Comparison of ENCODE assay signal across 21 cellular contexts in the genomic region with DNA sequence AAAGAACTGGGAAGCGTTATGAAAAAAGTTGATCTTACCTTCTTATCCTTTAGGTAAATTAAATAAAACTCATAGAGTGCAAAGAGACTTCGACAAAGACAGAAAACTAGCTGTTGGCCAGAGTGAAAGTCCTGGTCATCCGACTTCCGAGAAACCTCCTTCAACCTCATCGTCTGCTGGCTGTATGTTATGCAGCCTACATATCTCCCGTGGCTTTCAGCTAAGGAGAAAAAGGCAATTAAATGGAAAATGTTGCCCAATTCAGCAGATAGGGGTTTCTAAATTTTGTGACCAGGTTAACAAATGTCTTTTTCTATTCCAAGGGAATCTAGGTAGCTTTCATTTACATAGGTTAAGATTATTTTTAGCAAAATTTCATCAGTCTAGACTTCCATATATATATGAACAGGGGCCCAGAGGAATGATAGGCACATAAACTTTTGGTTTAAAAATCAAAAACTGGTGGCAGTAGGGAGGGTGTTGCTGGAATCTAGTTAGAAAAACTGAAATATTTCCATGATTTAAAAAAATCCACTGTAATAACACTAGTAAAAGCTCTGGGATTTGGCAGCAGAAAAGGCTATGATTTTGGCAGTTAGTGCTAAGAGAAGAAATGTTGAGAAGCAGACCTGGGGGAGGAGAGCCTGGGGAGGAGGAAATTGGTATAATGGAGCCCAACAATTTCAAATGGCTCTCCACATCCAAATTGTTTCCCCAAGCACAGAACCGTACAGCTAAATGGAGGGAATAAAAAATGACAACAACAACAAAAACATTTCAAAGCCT. TPM values are rescaled to one million over a fixed set of nuclear protein-coding genes. Genes with fewer than 3 reads are reported as not detected.
DNase-seq lines count a peak whose midpoint lies in the region; ATAC-seq and TF ChIP-seq lines count a peak whose summit lies in the region.
"Had no signal": no experiment of that assay in that cellular context is flagged by ENCODE, and none has a peak within 500 bp of the region (broad histone marks: within the 10 kb centered on the region; RNA-seq: fewer than 3 reads in every experiment).

No MANE protein-coding gene starts in this region.

- no peak overlapping the region for H2AFZ ChIP-seq in SK-N-SH (ENCODE audit: low read depth)
- H2AFZ ChIP-seq in neural cell (ENCODE audit: low read depth, low read length), result no peak overlapping the region
- H2AFZ ChIP-seq in PC-9, result no peak overlapping the region

- no peak for ATAC-seq in SK-N-SH treated with all-trans-retinoic acid at 6 μM for 48 hours
- no peak for ATAC-seq in HG02642 (IDR thresholded peaks at IDR 0.05; ENCODE audit: poor library complexity, unreplicated experiment)
- ATAC-seq in right lobe of liver, result no peak

- BruUV-seq in PC-9 (replicated peaks; lab: Mats Ljungman, UMichigan), result no TSS peak

- peaks cover 36% of the 10 kb centered on the region for H3K36me3 Mint-ChIP-seq in endothelial cell (ENCODE audit: low read depth, unreplicated experiment)
- H3K36me3 Mint-ChIP-seq: activated naive CD8-positive, alpha-beta T cell had no signal

- CTCF ChIA-PET in SK-N-SH (lab: Yijun Ruan, JAX) (interaction anchor here (0.6 to 1.1 kb wide), 2 partner anchors 21 to 211 kb away, joined by 3 read pairs; no protein-coding TSS in a partner anchor), PC-9 (lab: Charles Lee) (interaction anchor here (0.8 to 1.2 kb wide), 2 partner anchors 21 to 227 kb away, joined by 3 read pairs; partner anchors contain the start of gene RAD1)

- H3K27ac Mint-ChIP-seq in endothelial cell (ENCODE audit: unreplicated experiment), result peak overlapping the region; percentile 30
- H3K27ac Mint-ChIP-seq: activated naive CD8-positive, alpha-beta T cell had no signal

- TF ChIP-seq POLR2A in uterus (IDR thresholded peaks at IDR 0.05), result no peak
- TF ChIP-seq POLR2A in right lobe of liver (IDR thresholded peaks at IDR 0.05), result no peak

- intact Hi-C loops in uterus (cut with DNase I; ENCODE audit: low total_unique reads) (no loop called here), PC-9 (cut with micrococcal nuclease; ENCODE audit: unreplicated experiment) (no loop called here), right lobe of liver (cut with DNase I) (no loop called here)

- H3K9ac ChIP-seq in SK-N-SH, result 0 out of 2 replicates have a peak overlapping the region, but pooled peaks have one; percentile 17
- H3K9ac ChIP-seq in neural cell (ENCODE audit: low read length), result no peak overlapping the region

- TF ChIP-seq EP300 in SK-N-SH (IDR thresholded peaks at IDR 0.05; ENCODE audit: borderline replicate concordance in 1 of 2, low read depth in 1 of 2, low read length in 1 of 2) (no peak), neural cell (conservative IDR thresholded peaks at IDR 0.05; ENCODE audit: poor library complexity, severe bottlenecking) (no peak)

- H3K4me1 ChIP-seq in SK-N-SH (ENCODE audit: control insufficient read depth in 1 of 2, insufficient read depth in 2 of 2, low read depth in 1 of 2, low read length in 1 of 2), result peaks cover 0 to 39% of the 10 kb centered on the region in 2 experiments
- H3K4me1 ChIP-seq in uterus, result peaks cover 0 to 9% of the 10 kb centered on the region in 2 donors
- peaks cover 44% of the 10 kb centered on the region for H3K4me1 ChIP-seq in PC-9 (replicated peaks; ENCODE audit: insufficient read depth)
- H3K4me1 ChIP-seq in right lobe of liver, result peaks cover 0 to 28% (median 8%) of the 10 kb centered on the region in 4 donors
- H3K4me1 ChIP-seq: BE2C, breast epithelium had no signal

- no peaks in the 10 kb centered on the region for H3K9me2 ChIP-seq in SK-N-SH
- no peaks in the 10 kb centered on the region for H3K9me2 ChIP-seq in neural cell (ENCODE audit: insufficient read depth, low read length)
- no peaks in the 10 kb centered on the region for H3K9me2 ChIP-seq in PC-9 (ENCODE audit: insufficient read depth)

- H3K4me3 Mint-ChIP-seq in endothelial cell (ENCODE audit: unreplicated experiment), result no peak overlapping the region
- H3K4me3 Mint-ChIP-seq: activated naive CD8-positive, alpha-beta T cell had no signal

- H3K4me2 ChIP-seq in SK-N-SH, result peak overlapping the region; percentile 51; the same call in 1 of the 2 replicates
- no peak overlapping the region for H3K4me2 ChIP-seq in neural cell (ENCODE audit: low read length)
- H3K4me2 ChIP-seq in PC-9, result no peak overlapping the region

- H3K79me2 ChIP-seq in SK-N-SH (ENCODE audit: insufficient read depth) (peaks cover 93% of the 10 kb centered on the region), neural cell (replicated peaks; ENCODE audit: insufficient read depth, low read length) (peaks cover 12% of the 10 kb centered on the region), PC-9 (ENCODE audit: low read depth) (peaks cover 99% of the 10 kb centered on the region)

- H3K27me3 ChIP-seq in SK-N-SH (ENCODE audit: insufficient read depth), result no peaks in the 10 kb centered on the region
- no peaks in the 10 kb centered on the region for H3K27me3 ChIP-seq in neural cell (ENCODE audit: insufficient read depth, low read depth, low read length)
- H3K27me3 ChIP-seq in uterus, result no peaks in the 10 kb centered on the region
- H3K27me3 ChIP-seq in PC-9 (ENCODE audit: insufficient read depth, low read depth), result no peaks in the 10 kb centered on the region
- H3K27me3 ChIP-seq in right lobe of liver, result no peaks in the 10 kb centered on the region
- H3K27me3 ChIP-seq: BE2C, breast epithelium, thyroid gland had no signal

- H4K20me1 ChIP-seq in SK-N-SH (ENCODE audit: insufficient read depth) (peaks cover 21% of the 10 kb centered on the region; the same call in 1 of the 2 replicates), neural cell (ENCODE audit: insufficient read depth) (no peaks in the 10 kb centered on the region), PC-9 (ENCODE audit: insufficient read depth) (no peaks in the 10 kb centered on the region)

- POLR2A ChIA-PET in SK-N-SH (lab: Yijun Ruan, JAX), result no interaction called here
- POLR2A ChIA-PET in PC-9 (lab: Charles Lee; ENCODE audit: unreplicated experiment), result interaction anchor here (0.6 kb wide), 1 partner anchor 81 kb away, joined by 4 read pairs; no protein-coding TSS in a partner anchor

- H3K36me3 ChIP-seq in SK-N-SH (replicated peaks in 1 of 2; ENCODE audit: control insufficient read depth in 1 of 2, insufficient read depth in 2 of 2, low read length in 1 of 2) (peaks cover 14 to 29% of the 10 kb centered on the region in 2 experiments), neural cell (ENCODE audit: insufficient read depth, low read length) (no peaks in the 10 kb centered on the region), uterus (no peaks in the 10 kb centered on the region), PC-9 (ENCODE audit: low read depth) (peaks cover 67% of the 10 kb centered on the region), right lobe of liver (no peaks in the 10 kb centered on the region)
- H3K36me3 ChIP-seq: BE2C, breast epithelium, thyroid gland had no signal

- no peak overlapping the region for H3K4me3 ChIP-seq in SK-N-SH (ENCODE audit: low read depth in 2 of 2, low read length in 1 of 2)
- peak overlapping the region; percentile 7 for H3K4me3 ChIP-seq in neural cell (ENCODE audit: low read length)
- no peak overlapping the region for H3K4me3 ChIP-seq in uterus
- H3K4me3 ChIP-seq in PC-9, result no peak overlapping the region
- H3K4me3 ChIP-seq in right lobe of liver, result no peak overlapping the region
- H3K4me3 ChIP-seq: breast epithelium, mucosa of descending colon, thyroid gland had no signal

- no peaks in the 10 kb centered on the region for H3K9me3 Mint-ChIP-seq in endothelial cell (ENCODE audit: unreplicated experiment)

- TF ChIP-seq RAD21 in SK-N-SH (IDR thresholded peaks at IDR 0.05; ENCODE audit: low read length) (no peak), neural cell (conservative IDR thresholded peaks at IDR 0.05) (no peak)

- peaks cover 45% of the 10 kb centered on the region for H3F3A ChIP-seq in SK-N-SH (replicated peaks; ENCODE audit: insufficient read depth)
- peaks cover 7% of the 10 kb centered on the region for H3F3A ChIP-seq in neural cell (ENCODE audit: insufficient read depth, low read length, poor library complexity, severe bottlenecking)
- H3F3A ChIP-seq in PC-9 (ENCODE audit: insufficient read depth, low read depth), result peaks cover 56% of the 10 kb centered on the region

- H3K27me3 Mint-ChIP-seq in endothelial cell (ENCODE audit: unreplicated experiment), result peaks cover 2% of the 10 kb centered on the region

- no peak for DNase-seq in SK-N-SH
- no peak for DNase-seq in endothelial cell (ENCODE audit: low spot score)
- no peak for DNase-seq in uterus
- no peak for DNase-seq in PC-9
- no peak for DNase-seq in right lobe of liver
- DNase-seq: BE2C; COR-L47; dermis blood vessel endothelial cell; GOT3; NCI-H1417 treated with DMSO at 0.1 percent for 48 hours; occipital lobe; stimulated activated CD4-positive, alpha-beta T cell treated with anti-CD3 and anti-CD28 coated beads, Interleukin-1b, Interleukin-23, amount 100 ng/mL, for 48 hours; stimulated activated naive CD4-positive, alpha-beta T cell; T-helper 9 cell; thyroid gland had no signal

- H3K9me3 ChIP-seq in SK-N-SH, result no peaks in the 10 kb centered on the region
- no peaks in the 10 kb centered on the region for H3K9me3 ChIP-seq in neural cell (ENCODE audit: low read length)
- H3K9me3 ChIP-seq in uterus, result no peaks in the 10 kb centered on the region
- no peaks in the 10 kb centered on the region for H3K9me3 ChIP-seq in PC-9 (ENCODE audit: insufficient read depth, low read depth)
- H3K9me3 ChIP-seq in right lobe of liver, result no peaks in the 10 kb centered on the region
- H3K9me3 ChIP-seq: BE2C, breast epithelium, mucosa of descending colon, thyroid gland had no signal

- TF ChIP-seq CTCF in SK-N-SH (IDR thresholded peaks at IDR 0.05), result no peak
- TF ChIP-seq CTCF in endothelial cell (IDR thresholded peaks at IDR 0.05; ENCODE audit: unreplicated experiment), result no peak
- no peak for TF ChIP-seq CTCF in neural cell (IDR thresholded peaks at IDR 0.05; ENCODE audit: poor library complexity, severe bottlenecking)
- TF ChIP-seq CTCF in uterus (IDR thresholded peaks at IDR 0.05), result no peak
- TF ChIP-seq CTCF in PC-9 (conservative IDR thresholded peaks at IDR 0.05), result no peak
- TF ChIP-seq CTCF in right lobe of liver (IDR thresholded peaks at IDR 0.05), result no peak

- WGBS in SK-N-SH (ENCODE audit: low lambda C conversion rate), result 65% methylated on average over 7 of the region's 7 CpGs
- WGBS in right lobe of liver (ENCODE audit: insufficient coverage, low coverage, low lambda C conversion rate, missing lambda C conversion rate), result 90% methylated on average over 7 of the region's 7 CpGs

- H3K4me1 Mint-ChIP-seq in endothelial cell (ENCODE audit: unreplicated experiment), result peaks cover 24% of the 10 kb centered on the region

- peak overlapping the region; percentile 23 to 94; a peak in 3 of 4 replicates for H3K27ac ChIP-seq in SK-N-SH (ENCODE audit: low read depth in 2 of 2, low read length in 1 of 2)
- H3K27ac ChIP-seq in neural cell (ENCODE audit: low read length), result peak overlapping the region; percentile 18
- peak overlapping the region; percentile 83 to 84 for H3K27ac ChIP-seq in uterus
- no peak overlapping the region for H3K27ac ChIP-seq in PC-9
- no peak overlapping the region for H3K27ac ChIP-seq in right lobe of liver
- H3K27ac ChIP-seq: breast epithelium had no signal

RNA-seq across cellular contexts. Expression of gene RAI14, which starts 32.1 kb away (rescaled TPM):
- polyA plus RNA-seq in SK-N-SH (2012; rRNA removed), result 53.2 and 59.5 TPM in 2 replicates
- polyA plus RNA-seq in SK-N-SH (2012; cell fraction: cytosol; rRNA removed), result 59.7 and 67.7 TPM in 2 replicates
- 61.9 and 72.1 TPM in 2 replicates for polyA plus RNA-seq in SK-N-SH (2012; cell fraction: nucleus; rRNA removed)
- total RNA-seq in endothelial cell (ENCODE audit: unreplicated experiment), result 127 TPM
- 6.0 and 7.8 TPM in 2 replicates for polyA plus RNA-seq in neural cell
- polyA minus RNA-seq in neural cell, result 14.8 and 17.3 TPM in 2 replicates
- 100 to 1,000 TPM in 2 of 4 donors, 10 to 100 TPM in 2; 32.4 to 264 (median 117) TPM for total RNA-seq in uterus
- total RNA-seq in PC-9 (2021), result 133 and 145 TPM in 2 replicates
- 10 to 100 TPM; 11.9 to 30.8 (median 20.8) TPM for total RNA-seq in right lobe of liver

Comparison
In these comparisons a context has a peak if more than half of its experiments do, and no peak if none do; other contexts are left out.
1. H3K27ac ChIP-seq: peak in SK-N-SH (2 of 2), neural cell (single experiment) and uterus (2 of 2); none in PC-9 (single experiment) and right lobe of liver (0 of 3).